8 cellular contexts compared by ENCODE assay signal in genomic region chr4:4541040-4541631, GRCh38. TPM values are rescaled to one million over a fixed set of nuclear protein-coding genes. Genes with fewer than 3 reads are reported as not detected.
DNase-seq lines count a peak whose midpoint lies in the region; ATAC-seq and TF ChIP-seq lines count a peak whose summit lies in the region.

No MANE protein-coding gene starts in this region.

- ATAC-seq in GM19452 (IDR thresholded peaks at IDR 0.05; ENCODE audit: unreplicated experiment): peak; percentile 53

- H3K9me3 ChIP-seq in BLaER1 (no peaks in the 10 kb centered on the region), muscle layer of colon (ENCODE audit: low read length) (no peaks in the 10 kb centered on the region), uterus (no peaks in the 10 kb centered on the region)

- no peaks in the 10 kb centered on the region for H3K27me3 ChIP-seq in BLaER1
- H3K27me3 ChIP-seq in muscle layer of colon (ENCODE audit: control insufficient read depth in 1 of 2, insufficient read depth in 2 of 2, low read length in 2 of 2): no peaks in the 10 kb centered on the region
- no peaks in the 10 kb centered on the region for H3K27me3 ChIP-seq in uterus

- TF ChIP-seq CTCF in VCaP (conservative IDR thresholded peaks at IDR 0.05) (no peak), uterus (IDR thresholded peaks at IDR 0.05) (no peak)

- peaks cover 33% of the 10 kb centered on the region for H3K4me1 ChIP-seq in BLaER1
- H3K4me1 ChIP-seq in muscle layer of colon (ENCODE audit: insufficient read depth, low read length): peaks cover 26% of the 10 kb centered on the region
- H3K4me1 ChIP-seq in uterus: peaks cover 0 to 6% of the 10 kb centered on the region in 2 donors

- H3K27ac ChIP-seq in BLaER1 (peak overlapping the region; percentile 84), VCaP (peak overlapping the region; percentile 87), muscle layer of colon (ENCODE audit: low read depth, low read length) (peak overlapping the region; percentile 79), uterus (peak overlapping the region; percentile 76 to 89)

- H4K20me1 ChIP-seq in BLaER1: peaks cover 46% of the 10 kb centered on the region

- H3K4me2 ChIP-seq in BLaER1: peak overlapping the region; percentile 88

- H3K9ac ChIP-seq in BLaER1: peak overlapping the region; percentile 89
- peak overlapping the region; percentile 85 for H3K9ac ChIP-seq in muscle layer of colon (ENCODE audit: low read length)

- H3K36me3 ChIP-seq in BLaER1 (peaks cover 23% of the 10 kb centered on the region), muscle layer of colon (ENCODE audit: insufficient read depth, low read length) (no peaks in the 10 kb centered on the region), uterus (no peaks in the 10 kb centered on the region)

- DNase-seq in HuH-7 (ENCODE audit: low spot score) (peak; percentile 31), erythroblast (lab: John Stamatoyannopoulos, UW) (peak; percentile 79 to 81), uterus (no peak), NCI-H2196 treated with DMSO at 0.1 percent for 48 hours (lab: John Stamatoyannopoulos, UW; ENCODE audit: unreplicated experiment) (no peak)

- H3K4me3 ChIP-seq in BLaER1: peak overlapping the region; percentile 90
- peak overlapping the region; percentile 74 to 81 for H3K4me3 ChIP-seq in muscle layer of colon (ENCODE audit: low read depth in 1 of 2, low read length in 2 of 2)
- peak overlapping the region; percentile 67 to 94 for H3K4me3 ChIP-seq in uterus

- TF ChIP-seq POLR2A in erythroblast (IDR thresholded peaks at IDR 0.05; ENCODE audit: low read length) (no peak), uterus (IDR thresholded peaks at IDR 0.05) (no peak)

- intact Hi-C loops in uterus (cut with DNase I; ENCODE audit: low total_unique reads): no loop called here

RNA-seq across cellular contexts. Expression of gene STX18, which starts 0.7 kb away (rescaled TPM):
- 10 to 100 TPM in 3 of 4 donors, 1 to 10 TPM in 1; 6.4 to 62.5 (median 28.9) TPM for total RNA-seq in uterus

Comparison
In these comparisons a context has a peak if more than half of its experiments do, and no peak if none do; other contexts are left out.
1. DNase-seq: peak in HuH-7 (single experiment) and erythroblast (2 of 2); none in uterus (0 of 2) and NCI-H2196 treated with DMSO at 0.1 percent for 48 hours (single experiment).
2. Peak in every context shown above with its lines, with median percentiles within 50 percentile points of each other: H3K27ac ChIP-seq and H3K4me3 ChIP-seq.